35 cellular contexts compared by ENCODE assay signal in genomic region chr4:45578874-45579273, GRCh38.
"Had no signal": no experiment of that assay in that cellular context is flagged by ENCODE, and none has a peak within 500 bp of the region (broad histone marks: within the 10 kb centered on the region; RNA-seq: fewer than 3 reads in every experiment).

No MANE protein-coding gene starts in this region.

- ATAC-seq: activated CD8-positive, alpha-beta T cell treated with anti-CD3 and anti-CD28 coated beads for 36 hours; activated T-cell treated with anti-CD3 and anti-CD28 coated beads, Interleukin-2, amount 50 U/mL, for 72 hours; activated T-helper 17 cell treated with anti-CD3 and anti-CD28 coated beads, Interleukin-2, amount 50 U/mL, for 72 hours; Right ventricle myocardium inferior had no signal

- H3K4me1 ChIP-seq: SJCRH30 had no signal

- DNase-seq: activated CD4-positive, alpha-beta T cell treated with anti-CD3 and anti-CD28 coated beads, Interleukin-2, amount 10 ng/mL, durations not matched to agents 24 days and 14 days; activated CD4-positive, alpha-beta T cell treated with anti-CD3 and anti-CD28 coated beads, Interleukin-2, amount 50 U/mL, for 4 hours; activated CD8-positive, alpha-beta T cell treated with anti-CD3 and anti-CD28 coated beads for 36 hours; activated effector memory CD4-positive, alpha-beta T cell treated with anti-CD3 and anti-CD28 coated beads, Interleukin-2, amount 50 U/mL, for 16 hours; activated naive CD4-positive, alpha-beta T cell; activated naive CD4-positive, alpha-beta T cell treated with anti-CD3 and anti-CD28 coated beads, Interleukin-2, amount 50 U/mL, for 16 hours; activated naive CD8-positive, alpha-beta T cell treated with anti-CD3 and anti-CD28 coated beads for 36 hours; activated T-cell treated with anti-CD3 and anti-CD28 coated beads, Interleukin-2, amount 50 U/mL, for 1 hour; activated T-cell treated with anti-CD3 and anti-CD28 coated beads, Interleukin-2, amount 50 U/mL, for 72 hours; amniotic stem cell; aorta; brain microvascular endothelial cell; central memory CD4-positive, alpha-beta T cell; Kasumi-1; MM.1S; MV-4-11; NCI-H1092; NCI-H1436 treated with DMSO at 0.1 percent for 48 hours; NCI-H1694 treated with DMSO at 0.1 percent for 48 hours; NCI-H2029; NCI-H2107; NCI-H2171 treated with DMSO at 0.1 percent for 48 hours; NCI-H2227 treated with DMSO at 0.1 percent for 48 hours; NCI-H510A; NCI-H526; NCI-H748 treated with DMSO at 0.1 percent for 48 hours; NK-92 treated with Interleukin-12 subunit alpha and Interleukin-12 subunit beta, amount 100 ng/mL, for 24 hours; PC-9; SJCRH30; SK-N-SH had no signal

- H2AFZ ChIP-seq: PC-9 had no signal

- H3K27ac ChIP-seq: brain microvascular endothelial cell, PC-9, RWPE1, SJCRH30 had no signal

- H3K36me3 ChIP-seq: brain microvascular endothelial cell, SJCRH30 had no signal

- H3K4me2 ChIP-seq: PC-9, SK-N-SH had no signal

- H3K27me3 Mint-ChIP-seq: activated CD4-positive, alpha-beta T cell treated with anti-CD3 and anti-CD28 coated beads, Interleukin-2, amount 10 ng/mL, durations not matched to agents 24 days and 14 days; activated CD8-positive, alpha-beta T cell treated with anti-CD3 and anti-CD28 coated beads for 36 hours; activated naive CD8-positive, alpha-beta T cell treated with anti-CD3 and anti-CD28 coated beads for 36 hours; activated T-helper 17 cell treated with anti-CD3 and anti-CD28 coated beads, Interleukin-2, amount 50 U/mL, for 72 hours had no signal

- H3K9me3 Mint-ChIP-seq: activated CD4-positive, alpha-beta T cell treated with anti-CD3 and anti-CD28 coated beads, Interleukin-2, amount 10 ng/mL, durations not matched to agents 24 days and 14 days had no signal

- H3K4me3 ChIP-seq: PC-9, SJCRH30 had no signal

- H3K9ac ChIP-seq: SK-N-SH had no signal

- H3K27me3 ChIP-seq: brain microvascular endothelial cell, SJCRH30 had no signal

- H3K9me3 ChIP-seq: SJCRH30, SK-N-SH had no signal

- H3K4me1 Mint-ChIP-seq: activated CD4-positive, alpha-beta T cell treated with anti-CD3 and anti-CD28 coated beads, Interleukin-2, amount 10 ng/mL, durations not matched to agents 24 days and 14 days; activated naive CD8-positive, alpha-beta T cell treated with anti-CD3 and anti-CD28 coated beads for 36 hours; activated T-helper 17 cell treated with anti-CD3 and anti-CD28 coated beads, Interleukin-2, amount 50 U/mL, for 72 hours had no signal

- H3K27ac Mint-ChIP-seq: activated CD4-positive, alpha-beta T cell treated with anti-CD3 and anti-CD28 coated beads, Interleukin-2, amount 10 ng/mL, durations not matched to agents 24 days and 14 days; activated CD8-positive, alpha-beta T cell treated with anti-CD3 and anti-CD28 coated beads for 36 hours; activated naive CD8-positive, alpha-beta T cell treated with anti-CD3 and anti-CD28 coated beads for 36 hours; activated T-cell treated with anti-CD3 and anti-CD28 coated beads, Interleukin-2, amount 50 U/mL, for 72 hours; activated T-helper 17 cell treated with anti-CD3 and anti-CD28 coated beads, Interleukin-2, amount 50 U/mL, for 72 hours; T-helper 1 cell treated with Interleukin-12 subunit alpha and Interleukin-12 subunit beta and Interleukin-4 antibody, amounts not matched to agents 30 μg/mL and 1 μg/mL, for 36 hours; T-helper 2 cell treated with Interferon-gamma antibody and Interleukin-4, amounts not matched to agents 5 μg/mL and 100 μg/mL, for 36 hours had no signal

- H3K4me3 Mint-ChIP-seq: activated CD4-positive, alpha-beta T cell treated with anti-CD3 and anti-CD28 coated beads, Interleukin-2, amount 10 ng/mL, durations not matched to agents 24 days and 14 days; activated CD8-positive, alpha-beta T cell treated with anti-CD3 and anti-CD28 coated beads for 36 hours; activated naive CD8-positive, alpha-beta T cell treated with anti-CD3 and anti-CD28 coated beads for 36 hours; activated T-cell treated with anti-CD3 and anti-CD28 coated beads, Interleukin-2, amount 50 U/mL, for 72 hours; activated T-helper 17 cell treated with anti-CD3 and anti-CD28 coated beads, Interleukin-2, amount 50 U/mL, for 72 hours; T-helper 1 cell treated with Interleukin-12 subunit alpha and Interleukin-12 subunit beta and Interleukin-4 antibody, amounts not matched to agents 30 μg/mL and 1 μg/mL, for 36 hours; T-helper 2 cell treated with Interferon-gamma antibody and Interleukin-4, amounts not matched to agents 5 μg/mL and 100 μg/mL, for 36 hours had no signal

- H3K36me3 Mint-ChIP-seq: activated naive CD8-positive, alpha-beta T cell treated with anti-CD3 and anti-CD28 coated beads for 36 hours had no signal
